In genomic region chr16:62720651-62721050, GRCh38 we compare ENCODE assay signal across 27 cellular contexts.
"Had no signal": no experiment of that assay in that cellular context is flagged by ENCODE, and none has a peak within 500 bp of the region (broad histone marks: within the 10 kb centered on the region; RNA-seq: fewer than 3 reads in every experiment).

No MANE protein-coding gene starts in this region.

- H3K36me3 ChIP-seq: stomach, suprapubic skin, thoracic aorta, thyroid gland, tibial artery, tibial nerve, transverse colon, upper lobe of left lung, upper lobe of right lung, uterus, vagina had no signal

- H3K9me3 ChIP-seq: suprapubic skin, testis, thoracic aorta, thyroid gland, tibial artery, transverse colon, upper lobe of right lung, uterus, vagina had no signal

- H3K4me1 ChIP-seq: stomach, suprapubic skin, thyroid gland, tibial artery, tibial nerve, transverse colon, upper lobe of left lung, upper lobe of right lung, uterus, vagina had no signal

- H3K27ac ChIP-seq: stomach, suprapubic skin, testis, thoracic aorta, thyroid gland, tibial artery, tibial nerve, transverse colon, upper lobe of left lung, upper lobe of right lung, uterus, vagina had no signal

- H3K4me3 ChIP-seq: stomach, suprapubic skin, testis, thoracic aorta, thyroid gland, tibial artery, tibial nerve, transverse colon, upper lobe of left lung, upper lobe of right lung, uterus, vagina had no signal

- DNase-seq: stimulated activated CD4-positive, alpha-beta T cell treated with anti-CD3 and anti-CD28 coated beads, Interleukin-2, amount 100 ng/mL, for 48 hours; stimulated activated CD4-positive, alpha-beta T cell treated with anti-CD3 and anti-CD28 coated beads, Interleukin-4, amount 100 ng/mL, for 1 hour; stimulated activated CD4-positive, alpha-beta T cell treated with anti-CD3 and anti-CD28 coated beads, Interleukin-4, amount 100 ng/mL, for 24 hours; stimulated activated CD4-positive, alpha-beta T cell treated with anti-CD3 and anti-CD28 coated beads, Interleukin-4, amount 100 ng/mL, for 4 hours; stimulated activated CD8-positive, alpha-beta memory T cell treated with anti-CD3 and anti-CD28 coated beads, Interleukin-4, amount 100 ng/mL, for 48 hours; stimulated activated naive B cell treated with anti-CD40 and anti-IgM and Interleukin-4, amounts not matched to agents 10 μg/mL and 1 μg/mL and 100 μg/mL, for 72 hours; stimulated activated naive CD4-positive, alpha-beta T cell; stimulated activated naive CD4-positive, alpha-beta T cell treated with Interleukin-2 at 50 U/mL for 16 hours; stimulated activated naive CD8-positive, alpha-beta T cell treated with anti-CD3 and anti-CD28 coated beads, Interleukin-15, amount 100 ng/mL, for 72 hours; stimulated activated naive CD8-positive, alpha-beta T cell treated with anti-CD3 and anti-CD28 coated beads, Interleukin-15, Interleukin-2, amounts not matched to agents 100 U/mL and 50 U/mL, for 24 hours; stomach; substantia nigra; testis; thyroid gland; tibial artery; transverse colon; trophoblast cell; upper lobe of left lung; upper lobe of right lung; uterus had no signal

- ATAC-seq: stimulated activated effector memory CD8-positive, alpha-beta T cell treated with anti-CD3 and anti-CD28 coated beads, Interleukin-12 subunit alpha, Interleukin-12 subunit beta, amount 100 ng/mL, for 72 hours; stimulated activated memory B cell treated with anti-CD40 and anti-IgM and Interleukin-4, amounts not matched to agents 10 μg/mL and 1 μg/mL and 100 μg/mL, for 72 hours; stimulated activated naive B cell treated with anti-CD40 and anti-IgM and Interleukin-4, amounts not matched to agents 10 μg/mL and 1 μg/mL and 100 μg/mL, for 72 hours; stimulated activated naive CD8-positive, alpha-beta T cell treated with anti-CD3 and anti-CD28 coated beads, Interleukin-15, amount 100 ng/mL, for 72 hours; stimulated activated naive CD8-positive, alpha-beta T cell treated with anti-CD3 and anti-CD28 coated beads, Interleukin-15, Interleukin-2, amounts not matched to agents 100 U/mL and 50 U/mL, for 24 hours; upper lobe of right lung had no signal

- H3K27me3 ChIP-seq: stomach, suprapubic skin, testis, thyroid gland, tibial artery, tibial nerve, transverse colon, upper lobe of left lung, upper lobe of right lung, uterus, vagina had no signal

- FAIRE-seq: urothelium cell line had no signal
